Comparison of ENCODE assay signal across 10 cellular contexts in the genomic region with DNA sequence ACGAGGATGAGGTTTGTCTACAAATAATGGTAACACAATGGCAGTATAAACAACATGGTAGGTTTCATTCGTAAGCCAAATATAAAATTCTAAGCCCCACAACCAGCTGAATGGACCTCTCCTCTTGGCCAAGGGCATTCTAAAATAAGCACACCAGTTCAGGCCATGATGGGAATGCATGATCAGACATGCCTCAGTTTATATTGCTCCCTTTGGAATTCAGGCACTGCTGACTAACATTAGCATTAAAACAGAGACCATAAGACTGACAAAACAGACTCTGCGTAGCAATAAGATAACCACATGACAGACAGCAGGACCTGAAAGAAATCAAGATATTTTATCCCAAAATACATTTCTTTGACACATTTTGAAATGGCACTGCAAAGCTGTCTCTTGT.
DNase-seq lines count a peak whose midpoint lies in the region; ATAC-seq and TF ChIP-seq lines count a peak whose summit lies in the region.
"Had no signal": no experiment of that assay in that cellular context is flagged by ENCODE, and none has a peak within 500 bp of the region (broad histone marks: within the 10 kb centered on the region; RNA-seq: fewer than 3 reads in every experiment).

No MANE protein-coding gene starts in this region.

- H3K27ac Mint-ChIP-seq in activated naive CD8-positive, alpha-beta T cell treated with anti-CD3 and anti-CD28 coated beads, Interleukin-2, amount 10 ng/mL, durations not matched to agents 7 days and 5 days = peak overlapping the region; percentile 92

- ATAC-seq in heart right ventricle (no peak), right cardiac atrium (no peak), aorta (ENCODE audit: low FRiP score) (no peak), GM19324 (IDR thresholded peaks at IDR 0.05; ENCODE audit: low FRiP score, unreplicated experiment) (no peak)
- ATAC-seq in activated naive CD8-positive, alpha-beta T cell treated with anti-CD3 and anti-CD28 coated beads, Interleukin-2, amount 10 ng/mL, durations not matched to agents 7 days and 5 days (ENCODE audit: low read depth) = no peak
- ATAC-seq: HepG2 had no signal

- no peak for DNase-seq in heart right ventricle
- no peak for DNase-seq in right cardiac atrium
- DNase-seq in activated naive CD8-positive, alpha-beta T cell treated with anti-CD3 and anti-CD28 coated beads, Interleukin-2, amount 10 ng/mL, durations not matched to agents 7 days and 5 days = no peak
- DNase-seq in aorta = no peak
- DNase-seq in NCI-H82 (lab: John Stamatoyannopoulos, UW) = no peak
- DNase-seq in cerebellum (ENCODE audit: low spot score) = no peak
- DNase-seq: NK-92 treated with Interleukin-12 subunit alpha and Interleukin-12 subunit beta, amount 100 ng/mL, for 24 hours had no signal

- no peaks in the 10 kb centered on the region for H3K27me3 Mint-ChIP-seq in activated naive CD8-positive, alpha-beta T cell treated with anti-CD3 and anti-CD28 coated beads, Interleukin-2, amount 10 ng/mL, durations not matched to agents 7 days and 5 days

- H3K9ac ChIP-seq in muscle layer of colon (ENCODE audit: low read length) = no peak overlapping the region

- 64 to 74% methylated on average over 3 of the region's 3 CpGs for WGBS in heart right ventricle, 2 donors
- 65% methylated on average over 3 of the region's 3 CpGs for WGBS in right cardiac atrium
- WGBS in aorta, 2 donors = 42 to 44% methylated on average over 3 of the region's 3 CpGs

- H3K27me3 ChIP-seq in heart right ventricle = no peaks in the 10 kb centered on the region
- H3K27me3 ChIP-seq in right cardiac atrium (ENCODE audit: control insufficient read depth, insufficient read depth) = no peaks in the 10 kb centered on the region
- no peaks in the 10 kb centered on the region for H3K27me3 ChIP-seq in muscle layer of colon (ENCODE audit: control insufficient read depth in 1 of 2, insufficient read depth in 2 of 2, low read length in 2 of 2)
- H3K27me3 ChIP-seq in aorta (ENCODE audit: control insufficient read depth in 1 of 2, insufficient read depth in 2 of 2, low read length in 1 of 2) = no peaks in the 10 kb centered on the region

- H3K4me1 Mint-ChIP-seq in activated naive CD8-positive, alpha-beta T cell treated with anti-CD3 and anti-CD28 coated beads, Interleukin-2, amount 10 ng/mL, durations not matched to agents 7 days and 5 days = peaks cover 30% of the 10 kb centered on the region

- H3K4me3 ChIP-seq in heart right ventricle (no peak overlapping the region), right cardiac atrium (ENCODE audit: low read length) (no peak overlapping the region), muscle layer of colon (ENCODE audit: low read depth in 1 of 2, low read length in 2 of 2) (no peak overlapping the region), aorta (ENCODE audit: low read length in 2 of 2) (no peak overlapping the region)

- POLR2A ChIA-PET in activated naive CD8-positive, alpha-beta T cell treated with anti-CD3 and anti-CD28 coated beads, Interleukin-2, amount 10 ng/mL, durations not matched to agents 7 days and 5 days (lab: Charles Lee) = interaction anchor here (1.1 to 1.4 kb wide), 2 partner anchors 77 to 189 kb away, joined by 3 to 5 read pairs; partner anchors contain the start of genes CDNF, HSPA14 and MSANTD7

- H3K9me3 Mint-ChIP-seq in activated naive CD8-positive, alpha-beta T cell treated with anti-CD3 and anti-CD28 coated beads, Interleukin-2, amount 10 ng/mL, durations not matched to agents 7 days and 5 days = no peaks in the 10 kb centered on the region

- H3K4me1 ChIP-seq in heart right ventricle = peaks cover 0 to 37% (median 12%) of the 10 kb centered on the region in 9 donors
- no peaks in the 10 kb centered on the region for H3K4me1 ChIP-seq in right cardiac atrium (ENCODE audit: control insufficient read depth, insufficient read depth, low read length)
- H3K4me1 ChIP-seq in muscle layer of colon (ENCODE audit: insufficient read depth, low read length) = peaks cover 43% of the 10 kb centered on the region
- peaks cover 0 to 2% of the 10 kb centered on the region in 2 donors for H3K4me1 ChIP-seq in aorta (ENCODE audit: control insufficient read depth in 1 of 2, insufficient read depth in 2 of 2, low read length in 2 of 2)

- no peak for TF ChIP-seq CTCF in heart right ventricle (IDR thresholded peaks at IDR 0.05)

- H3K27ac ChIP-seq in heart right ventricle (peak overlapping the region in 9 of 10 donors; percentile 31 to 83 (median 67)), right cardiac atrium (ENCODE audit: low read length) (no peak overlapping the region), muscle layer of colon (ENCODE audit: low read depth, low read length) (peak overlapping the region; percentile 24), aorta (ENCODE audit: low read depth in 1 of 2, low read length in 2 of 2) (peak overlapping the region; percentile 91 to 96)

- intact Hi-C loops in heart right ventricle (cut with DNase I) = no loop called here
- intact Hi-C loops in right cardiac atrium (cut with DNase I) = no loop called here
- intact Hi-C loops in aorta (cut with DNase I) = loop anchor here (2.0 to 5.0 kb wide), 2 partner anchors 44 to 88 kb away; no protein-coding TSS in a partner anchor

- H3K9me3 ChIP-seq in heart right ventricle (no peaks in the 10 kb centered on the region), right cardiac atrium (ENCODE audit: control insufficient read depth, low read length) (no peaks in the 10 kb centered on the region), muscle layer of colon (ENCODE audit: low read length) (no peaks in the 10 kb centered on the region), aorta (ENCODE audit: control insufficient read depth, low read length) (no peaks in the 10 kb centered on the region)

- H3K36me3 ChIP-seq in heart right ventricle (no peaks in the 10 kb centered on the region), muscle layer of colon (ENCODE audit: insufficient read depth, low read length) (no peaks in the 10 kb centered on the region), aorta (ENCODE audit: control insufficient read depth in 1 of 2, insufficient read depth in 2 of 2, low read length in 1 of 2) (no peaks in the 10 kb centered on the region)

- H3K4me3 Mint-ChIP-seq in activated naive CD8-positive, alpha-beta T cell treated with anti-CD3 and anti-CD28 coated beads, Interleukin-2, amount 10 ng/mL, durations not matched to agents 7 days and 5 days = peak overlapping the region; percentile 84

- H3K36me3 Mint-ChIP-seq in activated naive CD8-positive, alpha-beta T cell treated with anti-CD3 and anti-CD28 coated beads, Interleukin-2, amount 10 ng/mL, durations not matched to agents 7 days and 5 days = no peaks in the 10 kb centered on the region

Comparison
In these comparisons a context has a peak if more than half of its experiments do, and no peak if none do; other contexts are left out.
1. intact Hi-C loops: an anchor here in aorta (2.0 to 5.0 kb wide); none called in heart right ventricle and right cardiac atrium.